ENCODE assay signal across 1 cellular context in the genomic region with DNA sequence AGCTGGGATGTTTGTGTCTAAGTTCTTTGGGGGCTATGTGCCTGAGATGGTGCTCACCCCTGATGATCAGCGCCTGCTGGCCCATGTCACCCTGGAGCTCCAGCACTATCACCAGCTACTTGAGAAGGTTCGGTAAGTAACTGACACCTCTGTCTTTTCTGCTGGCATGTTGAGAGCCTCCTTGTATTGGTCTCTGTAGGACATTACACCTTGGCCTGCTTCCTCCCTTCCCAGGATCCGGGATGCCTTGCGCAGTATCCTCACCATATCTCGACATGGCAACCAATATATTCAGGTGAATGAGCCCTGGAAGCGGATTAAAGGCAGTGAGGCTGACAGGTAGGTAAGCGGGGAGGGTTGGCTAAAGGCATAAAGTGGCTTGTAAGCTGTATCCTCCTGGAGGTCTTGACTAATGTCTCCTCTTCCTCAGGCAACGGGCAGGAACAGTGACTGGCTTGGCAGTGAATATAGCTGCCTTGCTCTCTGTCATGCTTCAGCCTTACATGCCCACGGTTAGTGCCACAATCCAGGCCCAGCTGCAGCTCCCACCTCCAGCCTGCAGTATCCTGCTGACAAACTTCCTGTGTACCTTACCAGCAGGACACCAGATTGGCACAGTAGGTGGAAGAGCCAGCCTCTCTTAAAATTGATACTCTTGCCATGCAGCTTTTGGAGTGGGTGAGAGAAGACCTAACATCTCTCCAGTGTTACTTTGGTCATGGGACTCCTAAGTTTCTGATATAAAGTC.
TF ChIP-seq lines count a peak whose summit lies in the region.

No MANE protein-coding gene starts in this region.

TF ChIP-seq in GM12878, 131 proteins besides CTCF, POLR2A, EP300 and RAD21:
- TF ChIP-seq SUPT20H (IDR thresholded peaks at IDR 0.05; ENCODE audit: borderline replicate concordance, control insufficient read depth, low read depth, low read length): no peak
